Comparison of ENCODE assay signal across 11 cellular contexts in genomic region chr1:154944422-154945159, GRCh38. TPM values are rescaled to one million over a fixed set of nuclear protein-coding genes. Genes with fewer than 3 reads are reported as not detected.
DNase-seq lines count a peak whose midpoint lies in the region; ATAC-seq, FAIRE-seq and TF ChIP-seq lines count a peak whose summit lies in the region.
"Had no signal": no experiment of that assay in that cellular context is flagged by ENCODE, and none has a peak within 500 bp of the region (broad histone marks: within the 10 kb centered on the region; RNA-seq: fewer than 3 reads in every experiment).

No MANE protein-coding gene starts in this region.

- H3K4me3 ChIP-seq in SK-N-MC (no peak overlapping the region), left ventricle myocardium inferior (no peak overlapping the region), HAP-1 (no peak overlapping the region)
- H3K4me3 ChIP-seq: dorsolateral prefrontal cortex, ovary had no signal

- no peaks in the 10 kb centered on the region for H3K9me3 Mint-ChIP-seq in stimulated activated effector memory CD8-positive, alpha-beta T cell treated with anti-CD3 and anti-CD28 coated beads, Interleukin-12 subunit alpha, Interleukin-12 subunit beta, amount 100 ng/mL, for 72 hours
- H3K9me3 Mint-ChIP-seq: activated T-cell treated with anti-CD3 and anti-CD28 coated beads, Interleukin-2, amount 50 U/mL, for 4 hours had no signal

- peak overlapping the region; percentile 90 for H3K27ac ChIP-seq in SK-N-MC
- H3K27ac ChIP-seq in left ventricle myocardium inferior (replicated peaks), result peak overlapping the region; percentile 59

- peaks cover 58% of the 10 kb centered on the region for H3K36me3 Mint-ChIP-seq in stimulated activated effector memory CD8-positive, alpha-beta T cell treated with anti-CD3 and anti-CD28 coated beads, Interleukin-12 subunit alpha, Interleukin-12 subunit beta, amount 100 ng/mL, for 72 hours

- no peak for FAIRE-seq in RCC 7860 (lab: Jason Lieb, UNC)

- H3K27ac Mint-ChIP-seq in stimulated activated effector memory CD8-positive, alpha-beta T cell treated with anti-CD3 and anti-CD28 coated beads, Interleukin-12 subunit alpha, Interleukin-12 subunit beta, amount 100 ng/mL, for 72 hours, result peak overlapping the region; percentile 84

- in situ Hi-C loops in HAP-1 (cut with MboI; ENCODE audit: low sequenced_read_pairs), result no loop called here

- H3K4me1 ChIP-seq in left ventricle myocardium inferior (peaks cover 60% of the 10 kb centered on the region), HAP-1 (peaks cover 19% of the 10 kb centered on the region)

- H3K9me3 ChIP-seq in SK-N-MC (ENCODE audit: low read depth, low read length) (no peaks in the 10 kb centered on the region), left ventricle myocardium inferior (replicated peaks) (no peaks in the 10 kb centered on the region), HAP-1 (no peaks in the 10 kb centered on the region)
- H3K9me3 ChIP-seq: ovary had no signal

- peaks cover 63% of the 10 kb centered on the region for H3K4me1 Mint-ChIP-seq in stimulated activated effector memory CD8-positive, alpha-beta T cell treated with anti-CD3 and anti-CD28 coated beads, Interleukin-12 subunit alpha, Interleukin-12 subunit beta, amount 100 ng/mL, for 72 hours

- H3K27me3 ChIP-seq in left ventricle myocardium inferior (ENCODE audit: low read depth) (no peaks in the 10 kb centered on the region), HAP-1 (ENCODE audit: low read depth) (no peaks in the 10 kb centered on the region)
- H3K27me3 ChIP-seq: dorsolateral prefrontal cortex, ovary had no signal

- peak overlapping the region; percentile 49 for H3K9ac ChIP-seq in SK-N-MC (ENCODE audit: insufficient read length)

- H3K4me3 Mint-ChIP-seq in stimulated activated effector memory CD8-positive, alpha-beta T cell treated with anti-CD3 and anti-CD28 coated beads, Interleukin-12 subunit alpha, Interleukin-12 subunit beta, amount 100 ng/mL, for 72 hours, result peak overlapping the region; percentile 49
- H3K4me3 Mint-ChIP-seq: activated T-cell treated with anti-CD3 and anti-CD28 coated beads, Interleukin-2, amount 50 U/mL, for 4 hours had no signal

- ATAC-seq in stimulated activated effector memory CD8-positive, alpha-beta T cell treated with anti-CD3 and anti-CD28 coated beads, Interleukin-12 subunit alpha, Interleukin-12 subunit beta, amount 100 ng/mL, for 72 hours, result no peak
- ATAC-seq in HG02884 (IDR thresholded peaks at IDR 0.05; ENCODE audit: unreplicated experiment), result no peak

- intact Hi-C loops in left ventricle myocardium inferior (cut with micrococcal nuclease), result no loop called here

- H3K36me3 ChIP-seq in SK-N-MC (ENCODE audit: insufficient read depth, low read length) (no peaks in the 10 kb centered on the region), left ventricle myocardium inferior (peaks cover 34% of the 10 kb centered on the region), HAP-1 (replicated peaks) (no peaks in the 10 kb centered on the region)
- H3K36me3 ChIP-seq: ovary had no signal

- DNase-seq in HuH-7.5 (ENCODE audit: low spot score), result peak; percentile 60
- no peak for DNase-seq in SK-N-MC (ENCODE audit: low read depth, low spot score)
- DNase-seq in left ventricle myocardium inferior, result no peak
- DNase-seq in stimulated activated effector memory CD8-positive, alpha-beta T cell treated with anti-CD3 and anti-CD28 coated beads, Interleukin-12 subunit alpha, Interleukin-12 subunit beta, amount 100 ng/mL, for 72 hours (ENCODE audit: low spot score in 2 of 2), result no peak
- no peak for DNase-seq in RCC 7860 (ENCODE audit: low spot score)
- no peak for DNase-seq in HAP-1 (ENCODE audit: low spot score in 2 of 2)
- DNase-seq: dorsolateral prefrontal cortex, NCI-H2107 had no signal

- no peak for TF ChIP-seq CTCF in left ventricle myocardium inferior (IDR thresholded peaks at IDR 0.05; ENCODE audit: borderline replicate concordance)

RNA-seq across cellular contexts. Expression of gene PMVK, which starts 8.1 kb away (rescaled TPM):
- total RNA-seq in left ventricle myocardium inferior, result 46.5 TPM

RNA-seq across cellular contexts. Expression of gene PBXIP1, which starts 11.3 kb away (rescaled TPM):
- total RNA-seq in left ventricle myocardium inferior, result 52.3 TPM

RNA-seq across cellular contexts. Expression of gene PYGO2, which starts 17.0 kb away (rescaled TPM):
- 12.9 TPM for total RNA-seq in left ventricle myocardium inferior

RNA-seq across cellular contexts. Expression of gene SHC1, which starts 26.0 kb away (rescaled TPM):
- total RNA-seq in left ventricle myocardium inferior, result 43.0 TPM

RNA-seq across cellular contexts. Expression of gene CKS1B, which starts 29.9 kb away (rescaled TPM):
- 17.8 TPM for total RNA-seq in left ventricle myocardium inferior
